ENCODE assay signal across 1 cellular context in genomic region chr2:3102915-3103569, GRCh38.
TF ChIP-seq lines count a peak whose summit lies in the region.

No MANE protein-coding gene starts in this region.

TF ChIP-seq in HepG2, 621 proteins besides CTCF, POLR2A, EP300 and RAD21 (continued from another document):
- TF ChIP-seq TAF1 (CRISPR knock-in tag; IDR thresholded peaks at IDR 0.05) = no peak
